In genomic region chr22:42994917-42995562, GRCh38 we compare ENCODE assay signal across 8 cellular contexts. TPM values are rescaled to one million over a fixed set of nuclear protein-coding genes. Genes with fewer than 3 reads are reported as not detected.
DNase-seq lines count a peak whose midpoint lies in the region; ATAC-seq and TF ChIP-seq lines count a peak whose summit lies in the region.

No MANE protein-coding gene starts in this region.

- H3K9ac ChIP-seq in OCI-LY3 (ENCODE audit: low read length), result no peak overlapping the region; the same call in 1 of the 2 replicates

- intact Hi-C loops in activated T-helper 2 cell treated with anti-CD3 and anti-CD28 coated beads, Interferon-gamma antibody, Interleukin-2, Interleukin-4, amounts not matched to agents 10 μg/mL and 5 μg/mL and 100 μg/mL, durations not matched to agents 14 hours and 24 hours and 36 hours (cut with micrococcal nuclease), result no loop called here

- H3K4me1 Mint-ChIP-seq in activated T-helper 2 cell treated with anti-CD3 and anti-CD28 coated beads, Interferon-gamma antibody, Interleukin-2, Interleukin-4, amounts not matched to agents 10 μg/mL and 5 μg/mL and 100 μg/mL, durations not matched to agents 14 hours and 24 hours and 36 hours (ENCODE audit: low read depth), result peaks cover 26% of the 10 kb centered on the region
- peaks cover 27% of the 10 kb centered on the region for H3K4me1 Mint-ChIP-seq in endothelial cell (ENCODE audit: unreplicated experiment)

- no peak overlapping the region for H3K4me3 Mint-ChIP-seq in activated T-helper 2 cell treated with anti-CD3 and anti-CD28 coated beads, Interferon-gamma antibody, Interleukin-2, Interleukin-4, amounts not matched to agents 10 μg/mL and 5 μg/mL and 100 μg/mL, durations not matched to agents 14 hours and 24 hours and 36 hours (ENCODE audit: low read depth)
- H3K4me3 Mint-ChIP-seq in endothelial cell (ENCODE audit: unreplicated experiment), result no peak overlapping the region

- DNase-seq in ELR (ENCODE audit: low read depth) (peak; percentile 87), epithelial cell of esophagus (ENCODE audit: low read depth) (peak; percentile 96), myocyte (ENCODE audit: low read depth) (peak; percentile 44), endothelial cell (ENCODE audit: low spot score) (no peak)
- DNase-seq in activated T-helper 2 cell treated with anti-CD3 and anti-CD28 coated beads, Interferon-gamma antibody, Interleukin-2, Interleukin-4, amounts not matched to agents 10 μg/mL and 5 μg/mL and 100 μg/mL, durations not matched to agents 14 hours and 24 hours and 36 hours (ENCODE audit: low spot score), result no peak

- no peak overlapping the region for H2AFZ ChIP-seq in OCI-LY3 (ENCODE audit: low read depth, low read length)

- H3K27me3 ChIP-seq in OCI-LY3 (ENCODE audit: low read depth, low read length), result no peaks in the 10 kb centered on the region

- 0 out of 2 replicates have a peak, but pooled peaks cover 3% of the 10 kb centered on the region for H3K9me3 ChIP-seq in OCI-LY3 (ENCODE audit: insufficient read depth, low read length)

- H4K20me1 ChIP-seq in OCI-LY3 (ENCODE audit: insufficient read depth, low read length), result peaks cover 60% of the 10 kb centered on the region

- H3K27ac Mint-ChIP-seq in activated T-helper 2 cell treated with anti-CD3 and anti-CD28 coated beads, Interferon-gamma antibody, Interleukin-2, Interleukin-4, amounts not matched to agents 10 μg/mL and 5 μg/mL and 100 μg/mL, durations not matched to agents 14 hours and 24 hours and 36 hours, result no peak overlapping the region
- H3K27ac Mint-ChIP-seq in endothelial cell (ENCODE audit: unreplicated experiment), result no peak overlapping the region

- H3K9me3 Mint-ChIP-seq in activated T-helper 2 cell treated with anti-CD3 and anti-CD28 coated beads, Interferon-gamma antibody, Interleukin-2, Interleukin-4, amounts not matched to agents 10 μg/mL and 5 μg/mL and 100 μg/mL, durations not matched to agents 14 hours and 24 hours and 36 hours, result no peaks in the 10 kb centered on the region
- H3K9me3 Mint-ChIP-seq in endothelial cell (ENCODE audit: unreplicated experiment), result no peaks in the 10 kb centered on the region

- TF ChIP-seq CTCF in OCI-LY3 (IDR thresholded peaks at IDR 0.05; ENCODE audit: low read depth, low read length), result no peak
- no peak for TF ChIP-seq CTCF in epithelial cell of esophagus (IDR thresholded peaks at IDR 0.05; ENCODE audit: insufficient read depth, low read depth, low read length, missing control alignments)
- TF ChIP-seq CTCF in endothelial cell (IDR thresholded peaks at IDR 0.05; ENCODE audit: unreplicated experiment), result no peak

- H3K4me2 ChIP-seq in OCI-LY3 (ENCODE audit: low read length), result peak overlapping the region; percentile 27

- H3K4me3 ChIP-seq in OCI-LY3 (ENCODE audit: low read length), result no peak overlapping the region
- H3K4me3 ChIP-seq in epithelial cell of esophagus (ENCODE audit: low read length), result peak overlapping the region; percentile 10

- H3K4me1 ChIP-seq in OCI-LY3 (ENCODE audit: low read length), result peaks cover 26% of the 10 kb centered on the region

- H3K27ac ChIP-seq in OCI-LY3 (ENCODE audit: low read length), result no peak overlapping the region; the same call in 1 of the 2 replicates

- H3K36me3 Mint-ChIP-seq in activated T-helper 2 cell treated with anti-CD3 and anti-CD28 coated beads, Interferon-gamma antibody, Interleukin-2, Interleukin-4, amounts not matched to agents 10 μg/mL and 5 μg/mL and 100 μg/mL, durations not matched to agents 14 hours and 24 hours and 36 hours (ENCODE audit: low read depth), result peaks cover 5% of the 10 kb centered on the region
- peaks cover 8% of the 10 kb centered on the region for H3K36me3 Mint-ChIP-seq in endothelial cell (ENCODE audit: low read depth, unreplicated experiment)

- no peaks in the 10 kb centered on the region for H3K27me3 Mint-ChIP-seq in activated T-helper 2 cell treated with anti-CD3 and anti-CD28 coated beads, Interferon-gamma antibody, Interleukin-2, Interleukin-4, amounts not matched to agents 10 μg/mL and 5 μg/mL and 100 μg/mL, durations not matched to agents 14 hours and 24 hours and 36 hours (ENCODE audit: low read depth)
- H3K27me3 Mint-ChIP-seq in endothelial cell (ENCODE audit: unreplicated experiment), result no peaks in the 10 kb centered on the region

- H3K36me3 ChIP-seq in OCI-LY3 (replicated peaks; ENCODE audit: low read depth, low read length), result peaks cover 7% of the 10 kb centered on the region

- ATAC-seq in GM18511 (IDR thresholded peaks at IDR 0.05; ENCODE audit: unreplicated experiment), result no peak
- ATAC-seq in HG02571 (IDR thresholded peaks at IDR 0.05; ENCODE audit: unreplicated experiment), result no peak

- H3K79me2 ChIP-seq in OCI-LY3 (ENCODE audit: low read length), result peaks cover 90% of the 10 kb centered on the region

RNA-seq across cellular contexts. Expression of gene PACSIN2, which starts 19.9 kb away (rescaled TPM):
- 45.5 and 49.3 TPM in 2 replicates for total RNA-seq in myocyte
- 47.2 TPM for polyA plus RNA-seq in myocyte (2012)
- total RNA-seq in activated T-helper 2 cell treated with anti-CD3 and anti-CD28 coated beads, Interferon-gamma antibody, Interleukin-2, Interleukin-4, amounts not matched to agents 10 μg/mL and 5 μg/mL and 100 μg/mL, durations not matched to agents 14 hours and 24 hours and 36 hours, result 30.8 and 32.5 TPM in 2 replicates
- 93.7 TPM for total RNA-seq in endothelial cell (ENCODE audit: unreplicated experiment)

Comparison
In these comparisons a context has a peak if more than half of its experiments do, and no peak if none do; other contexts are left out.
1. DNase-seq: peak in ELR (single experiment), epithelial cell of esophagus (single experiment) and myocyte (single experiment); none in activated T-helper 2 cell treated with anti-CD3 and anti-CD28 coated beads, Interferon-gamma antibody, Interleukin-2, Interleukin-4, amounts not matched to agents 10 μg/mL and 5 μg/mL and 100 μg/mL, durations not matched to agents 14 hours and 24 hours and 36 hours (single experiment) and endothelial cell (single experiment).